Comparison of ENCODE assay signal across 9 cellular contexts in genomic region chr14:60161176-60162107, GRCh38. TPM values are rescaled to one million over a fixed set of nuclear protein-coding genes. Genes with fewer than 3 reads are reported as not detected.
DNase-seq lines count a peak whose midpoint lies in the region; ATAC-seq and TF ChIP-seq lines count a peak whose summit lies in the region.
"Had no signal": no experiment of that assay in that cellular context is flagged by ENCODE, and none has a peak within 500 bp of the region (broad histone marks: within the 10 kb centered on the region; RNA-seq: fewer than 3 reads in every experiment).

No MANE protein-coding gene starts in this region.

- TF ChIP-seq POLR2A in prostate gland (IDR thresholded peaks at IDR 0.05) = no peak

- H3K27me3 Mint-ChIP-seq in HFFc6 (ENCODE audit: insufficient read depth) = no peaks in the 10 kb centered on the region
- H3K27me3 Mint-ChIP-seq in central memory CD8-positive, alpha-beta T cell = no peaks in the 10 kb centered on the region

- H3K4me1 ChIP-seq in prostate gland (replicated peaks) = peaks cover 4% of the 10 kb centered on the region

- no peak overlapping the region for H3K4me3 Mint-ChIP-seq in HFFc6
- H3K4me3 Mint-ChIP-seq in central memory CD8-positive, alpha-beta T cell = no peak overlapping the region

- peaks cover 52% of the 10 kb centered on the region for H3K4me1 Mint-ChIP-seq in HFFc6 (ENCODE audit: low read depth)
- peaks cover 65% of the 10 kb centered on the region for H3K4me1 Mint-ChIP-seq in central memory CD8-positive, alpha-beta T cell

- H3K36me3 ChIP-seq in prostate gland = no peaks in the 10 kb centered on the region

- H3K4me3 ChIP-seq in prostate gland = peak overlapping the region in 1 of 2 donors; percentile 86

- peak overlapping the region; percentile 35 to 97 for H3K27ac ChIP-seq in prostate gland

- no peaks in the 10 kb centered on the region for H3K27me3 ChIP-seq in prostate gland (replicated peaks; ENCODE audit: insufficient read depth)

- TF ChIP-seq CTCF in HFFc6 (IDR thresholded peaks at IDR 0.05) (no peak), prostate gland (IDR thresholded peaks at IDR 0.05) (no peak)

- WGBS in prostate gland = 40% methylated on average over 2 of the region's 2 CpGs

- intact Hi-C loops in prostate gland (cut with DNase I) = loop anchor here (5.0 kb wide), 1 partner anchor 69 kb away; the partner anchor contains the start of gene PCNX4

- no peak for ATAC-seq in central memory CD8-positive, alpha-beta T cell (replicated peaks; ENCODE audit: extremely low read depth, poor library complexity, severe bottlenecking)
- ATAC-seq in HG03457 (IDR thresholded peaks at IDR 0.05; ENCODE audit: unreplicated experiment) (no peak), HG02885 (IDR thresholded peaks at IDR 0.05; ENCODE audit: poor library complexity, unreplicated experiment) (no peak)

- DNase-seq in HFFc6 (no peak), NCI-H2171 (lab: John Stamatoyannopoulos, UW) (peak; percentile 85), prostate gland (ENCODE audit: low spot score) (peak; percentile 33), NAMALWA (ENCODE audit: low spot score) (no peak)
- DNase-seq in central memory CD8-positive, alpha-beta T cell (ENCODE audit: low spot score in 2 of 2) = no peak
- DNase-seq: activated CD8-positive, alpha-beta memory T cell treated with anti-CD3 and anti-CD28 coated beads, Interleukin-2, amount 50 U/mL, for 48 hours; KG1 had no signal

- H3K9me3 Mint-ChIP-seq in HFFc6 = no peaks in the 10 kb centered on the region
- no peaks in the 10 kb centered on the region for H3K9me3 Mint-ChIP-seq in central memory CD8-positive, alpha-beta T cell

- H3K9me3 ChIP-seq in prostate gland = no peaks in the 10 kb centered on the region

- H3K27ac Mint-ChIP-seq in HFFc6 = peak overlapping the region; percentile 62
- peak overlapping the region; percentile 30 for H3K27ac Mint-ChIP-seq in central memory CD8-positive, alpha-beta T cell (ENCODE audit: low read depth)

- no peaks in the 10 kb centered on the region; the same call in 1 of the 2 replicates for H3K36me3 Mint-ChIP-seq in HFFc6 (ENCODE audit: low read depth)
- peaks cover 19% of the 10 kb centered on the region for H3K36me3 Mint-ChIP-seq in central memory CD8-positive, alpha-beta T cell (ENCODE audit: insufficient read depth)

RNA-seq across cellular contexts. Expression of gene DHRS7, which starts 3.8 kb away (rescaled TPM):
- total RNA-seq in HFFc6 (2021; fragmentation: NEBNext Ultra II Directional; extraction: Animal tissue kit (Norgen Biotek cat#: 25700)) = 10 to 100 TPM; 50.0 to 75.0 (median 54.1) TPM
- 1,000 to 10,000 TPM in 1 of 2 donors, 100 to 1,000 TPM in 1; 182 to 2,241 TPM for total RNA-seq in prostate gland

Comparison
In these comparisons a context has a peak if more than half of its experiments do, and no peak if none do; other contexts are left out.
1. DNase-seq: peak in NCI-H2171 (single experiment) and prostate gland (single experiment); none in HFFc6 (single experiment), central memory CD8-positive, alpha-beta T cell (0 of 2) and NAMALWA (single experiment).